In the genomic region with DNA sequence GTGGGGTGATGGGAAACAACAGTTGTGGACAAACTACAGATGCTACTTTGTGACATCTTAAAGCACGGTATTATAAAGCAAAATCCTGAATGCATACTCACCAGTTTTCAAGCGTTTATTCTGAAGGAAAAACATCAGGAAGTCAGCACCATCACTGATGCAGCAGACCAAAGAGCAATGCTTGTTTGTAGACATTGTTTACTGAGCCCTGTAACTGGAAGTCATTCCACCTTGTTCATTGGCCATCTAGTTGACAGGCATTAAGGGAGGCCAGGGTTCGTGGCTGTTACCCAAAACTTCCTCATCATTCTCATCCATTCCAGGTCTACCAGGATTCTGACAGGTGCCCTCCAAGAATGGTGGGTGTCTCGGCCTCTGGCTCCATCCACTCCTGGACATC, we compare ENCODE assay signal across 29 cellular contexts. TPM values are rescaled to one million over a fixed set of nuclear protein-coding genes. Genes with fewer than 3 reads are reported as not detected.
DNase-seq lines count a peak whose midpoint lies in the region; ATAC-seq, FAIRE-seq and TF ChIP-seq lines count a peak whose summit lies in the region.
"Had no signal": no experiment of that assay in that cellular context is flagged by ENCODE, and none has a peak within 500 bp of the region (broad histone marks: within the 10 kb centered on the region; RNA-seq: fewer than 3 reads in every experiment).

No MANE protein-coding gene starts in this region.

- H3K36me3 ChIP-seq in HepG2 (replicated peaks in 1 of 2; ENCODE audit: control insufficient read depth in 1 of 2, insufficient read depth in 2 of 2, low read length in 2 of 2) (no peaks in the 10 kb centered on the region), right lobe of liver (no peaks in the 10 kb centered on the region)
- H3K36me3 ChIP-seq: BE2C; BLaER1; BLaER1 treated with 17β-estradiol and CSF1 and Interleukin-3, amounts not matched to agents 10 nM and 100 nM had no signal

- WGBS in HepG2 (ENCODE audit: low lambda C conversion rate): 1% methylated on average over 4 of the region's 4 CpGs
- 47% methylated on average over 3 of the region's 4 CpGs for WGBS in right lobe of liver (ENCODE audit: insufficient coverage, low coverage, low lambda C conversion rate, missing lambda C conversion rate)

- H3K27ac ChIP-seq in HepG2 (ENCODE audit: extremely low read length, insufficient read depth, low read length) (no peak overlapping the region), right lobe of liver (no peak overlapping the region)
- H3K27ac ChIP-seq: 22Rv1; A549; BLaER1; BLaER1 treated with 17β-estradiol and CSF1 and Interleukin-3, amounts not matched to agents 10 nM and 100 nM; C4-2B had no signal

- no peak overlapping the region for H3K9ac ChIP-seq in HepG2 (ENCODE audit: insufficient read depth, low read depth, low read length)
- H3K9ac ChIP-seq: BLaER1; BLaER1 treated with 17β-estradiol and CSF1 and Interleukin-3, amounts not matched to agents 10 nM and 100 nM had no signal

- no peak for TF ChIP-seq RAD21 in HepG2 (CRISPR knock-in tag; IDR thresholded peaks at IDR 0.05)

- POLR2A ChIA-PET in HepG2 (lab: Yijun Ruan, JAX): no interaction called here

- in situ Hi-C loops in HepG2 (cut with HindIII; ENCODE audit: extremely low pct_ligation_motif_present, low pct_unique_long_range_greater_than_20kb): no loop called here

- TF ChIP-seq EP300 in HepG2 (IDR thresholded peaks at IDR 0.05; ENCODE audit: low read depth in 2 of 2, low read length in 2 of 2) (no peak), HepG2 (CRISPR knock-in tag; IDR thresholded peaks at IDR 0.05; ENCODE audit: borderline replicate concordance) (no peak)

- TF ChIP-seq POLR2A in HepG2 (IDR thresholded peaks at IDR 0.05; ENCODE audit: insufficient read depth in 1 of 2, low read depth in 2 of 2, low read length in 2 of 2) (no peak), right lobe of liver (IDR thresholded peaks at IDR 0.05) (no peak)

- peak overlapping the region; percentile 14; the same call in 1 of the 2 replicates for H3K4me2 ChIP-seq in HepG2 (ENCODE audit: low read depth, low read length)
- H3K4me2 ChIP-seq: A549; BLaER1; BLaER1 treated with 17β-estradiol and CSF1 and Interleukin-3, amounts not matched to agents 10 nM and 100 nM had no signal

- no peaks in the 10 kb centered on the region for H3K79me2 ChIP-seq in HepG2 (ENCODE audit: insufficient read depth, low read length)

- H3K9me3 ChIP-seq in HepG2 (ENCODE audit: low read length) (no peaks in the 10 kb centered on the region), right lobe of liver (peaks cover 0 to 9% (median 0%) of the 10 kb centered on the region in 4 donors)
- H3K9me3 ChIP-seq: BE2C, BLaER1, Caco-2 had no signal

- no peak overlapping the region; a peak in 1 of 6 replicates for H3K4me3 ChIP-seq in HepG2 (replicated peaks in 1 of 3; ENCODE audit: insufficient read depth in 1 of 3, low read depth in 2 of 3, low read length in 3 of 3)
- H3K4me3 ChIP-seq in right lobe of liver: no peak overlapping the region
- H3K4me3 ChIP-seq: A549; BLaER1; BLaER1 treated with 17β-estradiol and CSF1 and Interleukin-3, amounts not matched to agents 10 nM and 100 nM had no signal

- no peaks in the 10 kb centered on the region for H4K20me1 ChIP-seq in HepG2 (ENCODE audit: insufficient read depth, low read length)
- H4K20me1 ChIP-seq: BLaER1; BLaER1 treated with 17β-estradiol and CSF1 and Interleukin-3, amounts not matched to agents 10 nM and 100 nM had no signal

- no peak overlapping the region for H2AFZ ChIP-seq in HepG2 (ENCODE audit: low read length)

- BruUV-seq in HepG2 (replicated peaks; lab: Mats Ljungman, UMichigan): no TSS peak

- CTCF ChIA-PET in HepG2 (lab: Yijun Ruan, JAX; ENCODE audit: low intra/inter-chr PET ratio, low total read pairs): no interaction called here

- peaks cover 13% of the 10 kb centered on the region for H3K4me1 ChIP-seq in HepG2 (ENCODE audit: insufficient read depth, low read length)
- no peaks in the 10 kb centered on the region for H3K4me1 ChIP-seq in right lobe of liver
- H3K4me1 ChIP-seq: A549, BE2C, Caco-2 had no signal

- no peak for FAIRE-seq in HepG2 (lab: Jason Lieb, UNC)
- FAIRE-seq: A204.1, A549, D721Med had no signal

- TF ChIP-seq CTCF in HepG2 (CRISPR knock-in tag; IDR thresholded peaks at IDR 0.05) (no peak), right lobe of liver (IDR thresholded peaks at IDR 0.05) (no peak)

- peak; percentile 91 for ATAC-seq in HepG2
- no peak for ATAC-seq in right lobe of liver
- ATAC-seq: A549; CD8-positive, alpha-beta T cell had no signal

- peak; percentile 20 for DNase-seq in HepG2 (ENCODE audit: low spot score)
- no peak for DNase-seq in right lobe of liver
- DNase-seq: 8988T; ACHN; AML-193; BE2C; C1 segment of cervical spinal cord; Caco-2; Calu3; CD4-positive, alpha-beta memory T cell; CD4-positive, alpha-beta T cell; CD4-positive, CD25-positive, alpha-beta regulatory T cell; CD8-positive, alpha-beta memory T cell; CD8-positive, alpha-beta T cell; COR-L47; DMS 273 treated with DMSO at 0.1 percent for 48 hours; DMS153; DMS53; DMS79; DMS79 treated with DMSO at 0.1 percent for 48 hours; DND-41; EL had no signal

- H3K27me3 ChIP-seq in HepG2 (ENCODE audit: control insufficient read depth in 1 of 2, insufficient read depth in 2 of 2, low read length in 2 of 2) (no peaks in the 10 kb centered on the region), right lobe of liver (no peaks in the 10 kb centered on the region)
- H3K27me3 ChIP-seq: BLaER1; BLaER1 treated with 17β-estradiol and CSF1 and Interleukin-3, amounts not matched to agents 10 nM and 100 nM had no signal

- intact Hi-C loops in HepG2 (cut with micrococcal nuclease; ENCODE audit: unreplicated experiment) (no loop called here), right lobe of liver (cut with DNase I) (no loop called here)

TF ChIP-seq in HepG2, 621 proteins besides CTCF, POLR2A, EP300 and RAD21 (continues in another document):
- TF ChIP-seq, protein P1, sequence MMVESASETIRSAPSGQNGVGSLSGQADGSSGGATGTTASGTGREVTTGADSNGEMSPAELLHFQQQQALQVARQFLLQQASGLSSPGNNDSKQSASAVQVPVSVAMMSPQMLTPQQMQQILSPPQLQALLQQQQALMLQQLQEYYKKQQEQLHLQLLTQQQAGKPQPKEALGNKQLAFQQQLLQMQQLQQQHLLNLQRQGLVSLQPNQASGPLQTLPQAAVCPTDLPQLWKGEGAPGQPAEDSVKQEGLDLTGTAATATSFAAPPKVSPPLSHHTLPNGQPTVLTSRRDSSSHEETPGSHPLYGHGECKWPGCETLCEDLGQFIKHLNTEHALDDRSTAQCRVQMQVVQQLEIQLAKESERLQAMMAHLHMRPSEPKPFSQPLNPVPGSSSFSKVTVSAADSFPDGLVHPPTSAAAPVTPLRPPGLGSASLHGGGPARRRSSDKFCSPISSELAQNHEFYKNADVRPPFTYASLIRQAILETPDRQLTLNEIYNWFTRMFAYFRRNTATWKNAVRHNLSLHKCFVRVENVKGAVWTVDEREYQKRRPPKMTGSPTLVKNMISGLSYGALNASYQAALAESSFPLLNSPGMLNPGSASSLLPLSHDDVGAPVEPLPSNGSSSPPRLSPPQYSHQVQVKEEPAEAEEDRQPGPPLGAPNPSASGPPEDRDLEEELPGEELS (CRISPR knock-in tag; IDR thresholded peaks at IDR 0.05): peak; percentile 36
- TF ChIP-seq FOXA3 (CRISPR knock-in tag; IDR thresholded peaks at IDR 0.05) (peak; percentile 51), BHLHE40 (IDR thresholded peaks at IDR 0.05; ENCODE audit: low read length) (no peak), SRY (CRISPR knock-in tag; IDR thresholded peaks at IDR 0.05) (no peak), FOXA1 (IDR thresholded peaks at IDR 0.05) (no peak), FOXA1 (CRISPR knock-in tag; IDR thresholded peaks at IDR 0.05) (peak; percentile 37; the same call in 1 of the 2 replicates), ERF (CRISPR knock-in tag; IDR thresholded peaks at IDR 0.05) (0 out of 2 replicates have a peak, but pooled peaks have one; percentile 23), HHEX (CRISPR knock-in tag; IDR thresholded peaks at IDR 0.05) (0 out of 2 replicates have a peak, but pooled peaks have one; percentile 15), ZNF335 (CRISPR knock-in tag; IDR thresholded peaks at IDR 0.05) (no peak), ETV5 (CRISPR knock-in tag; IDR thresholded peaks at IDR 0.05; ENCODE audit: borderline replicate concordance) (peak; percentile 11; the same call in 1 of the 2 replicates)
- TF ChIP-seq, protein P2, sequence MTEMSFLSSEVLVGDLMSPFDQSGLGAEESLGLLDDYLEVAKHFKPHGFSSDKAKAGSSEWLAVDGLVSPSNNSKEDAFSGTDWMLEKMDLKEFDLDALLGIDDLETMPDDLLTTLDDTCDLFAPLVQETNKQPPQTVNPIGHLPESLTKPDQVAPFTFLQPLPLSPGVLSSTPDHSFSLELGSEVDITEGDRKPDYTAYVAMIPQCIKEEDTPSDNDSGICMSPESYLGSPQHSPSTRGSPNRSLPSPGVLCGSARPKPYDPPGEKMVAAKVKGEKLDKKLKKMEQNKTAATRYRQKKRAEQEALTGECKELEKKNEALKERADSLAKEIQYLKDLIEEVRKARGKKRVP (CRISPR knock-in tag; IDR thresholded peaks at IDR 0.05): no peak

RNA-seq across cellular contexts. Expression of a gene that starts 55.3 kb away (rescaled TPM):
- 61.0 and 78.6 TPM in 2 replicates for total RNA-seq in HepG2 (2016; rRNA removed; fragmentation: Illumina TruSeq; extraction: Trizol)
- total RNA-seq in HepG2 (2016; cell fraction: cytosol; rRNA removed; fragmentation: Illumina TruSeq; extraction: Trizol; ENCODE audit: low read depth): 38.8 and 43.1 TPM in 2 replicates
- total RNA-seq in HepG2 (2016; cell fraction: insoluble cytoplasmic fraction; rRNA removed; fragmentation: Illumina TruSeq; extraction: Trizol): 64.5 and 85.6 TPM in 2 replicates
- total RNA-seq in HepG2 (2016; cell fraction: membrane; rRNA removed; fragmentation: Illumina TruSeq; extraction: Trizol): 77.6 and 81.1 TPM in 2 replicates
- 47.5 and 51.0 TPM in 2 replicates for total RNA-seq in HepG2 (2016; cell fraction: nucleus; rRNA removed; fragmentation: Illumina TruSeq; extraction: Trizol)
- polyA plus RNA-seq in HepG2 (2011; rRNA removed): 8.4 and 9.2 TPM in 2 replicates
- polyA plus RNA-seq in HepG2 (2011; cell fraction: cytosol; rRNA removed): 7.0 and 7.1 TPM in 2 replicates
- 5.9 and 9.7 TPM in 2 replicates for polyA plus RNA-seq in HepG2 (2011; cell fraction: nucleus; rRNA removed)
- 17.1 and 25.9 TPM in 2 replicates for polyA plus RNA-seq in HepG2 (2012)
- 32.1 and 37.9 TPM in 2 replicates for polyA plus RNA-seq in HepG2 (2016; cell fraction: cytosol; fragmentation: Illumina TruSeq; extraction: Trizol; ENCODE audit: low read depth)
- 63.0 and 79.6 TPM in 2 replicates for polyA plus RNA-seq in HepG2 (2016; cell fraction: insoluble cytoplasmic fraction; fragmentation: Illumina TruSeq; extraction: Trizol; ENCODE audit: low read depth)
- 49.1 and 53.4 TPM in 2 replicates for polyA plus RNA-seq in HepG2 (2016; cell fraction: membrane; fragmentation: Illumina TruSeq; extraction: Trizol; ENCODE audit: low read depth)
- polyA plus RNA-seq in HepG2 (2016; cell fraction: nucleus; fragmentation: Illumina TruSeq; extraction: Trizol; ENCODE audit: insufficient read depth, low read depth): 37.6 and 38.1 TPM in 2 replicates
- polyA minus RNA-seq in HepG2 (2011; rRNA and poly(A)+ RNA removed; ENCODE audit: low replicate concordance): 15.6 and 26.8 TPM in 2 replicates
- polyA minus RNA-seq in HepG2 (2011; cell fraction: cytosol; rRNA and poly(A)+ RNA removed): 4.0 and 9.5 TPM in 2 replicates
- polyA minus RNA-seq in HepG2 (2011; cell fraction: nucleus; rRNA and poly(A)+ RNA removed): 53.0 and 53.5 TPM in 2 replicates
- total RNA-seq in right lobe of liver: 10 to 100 TPM; 16.3 to 26.1 (median 18.5) TPM
